8 cellular contexts compared by ENCODE assay signal in the genomic region with DNA sequence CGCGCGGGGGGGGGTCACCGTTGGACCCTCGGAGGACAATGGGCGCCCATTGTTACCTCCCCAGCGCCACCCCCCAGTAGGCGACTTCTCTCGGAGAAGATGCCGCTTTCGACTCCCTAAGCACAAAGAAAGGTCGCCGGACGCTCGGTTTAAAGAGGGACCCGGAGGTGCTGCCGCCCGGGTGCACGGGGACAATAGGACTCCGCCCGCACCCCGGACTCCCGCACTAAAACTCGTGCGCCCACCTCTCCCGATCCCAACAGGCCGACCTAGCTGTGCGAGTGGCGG. TPM values are rescaled to one million over a fixed set of nuclear protein-coding genes. Genes with fewer than 3 reads are reported as not detected.
DNase-seq lines count a peak whose midpoint lies in the region; ATAC-seq, FAIRE-seq and TF ChIP-seq lines count a peak whose summit lies in the region.

No MANE protein-coding gene starts in this region.

- intact Hi-C loops in heart right ventricle (cut with DNase I) = loop anchor here (1.0 to 10.0 kb wide), 15 partner anchors 16 to 257 kb away; no protein-coding TSS in a partner anchor

- H3K36me3 ChIP-seq in WERI-Rb-1 (peaks cover 23% of the 10 kb centered on the region), heart right ventricle (peaks cover 0 to 7% (median 0%) of the 10 kb centered on the region in 9 donors), small intestine (ENCODE audit: control insufficient read depth in 2 of 2, insufficient read depth in 2 of 2, low read length in 2 of 2) (no peaks in the 10 kb centered on the region)

- peaks cover 3 to 66% (median 35%) of the 10 kb centered on the region in 9 donors for H3K4me1 ChIP-seq in heart right ventricle
- H3K4me1 ChIP-seq in small intestine (ENCODE audit: control insufficient read depth in 2 of 2, insufficient read depth in 1 of 2, low read depth in 1 of 2, low read length in 1 of 2) = no peaks in the 10 kb centered on the region

- TF ChIP-seq CTCF in WERI-Rb-1 (IDR thresholded peaks at IDR 0.05; ENCODE audit: low read depth, low read length) (no peak), heart right ventricle (IDR thresholded peaks at IDR 0.05) (no peak)

- 0 to 1% methylated on average over 21 to 29 of the region's 29 CpGs for WGBS in heart right ventricle, 2 donors
- WGBS in small intestine, 3 donors = 0 to 1% (median 1%) methylated on average over 25 to 29 of the region's 29 CpGs

- H3K4me3 ChIP-seq in WERI-Rb-1 (ENCODE audit: low read depth, low read length) (peak overlapping the region; percentile 85), heart right ventricle (peak overlapping the region; percentile 78 to 99 (median 95)), small intestine (ENCODE audit: low read depth in 1 of 2, low read length in 2 of 2) (peak overlapping the region; percentile 61 to 84)

- H3K27ac ChIP-seq in WERI-Rb-1 (peak overlapping the region; percentile 99), heart right ventricle (peak overlapping the region; percentile 91 to 100 (median 99)), small intestine (ENCODE audit: low read depth in 1 of 2, low read length in 1 of 2) (peak overlapping the region; percentile 12 to 92)

- no peak for FAIRE-seq in small intestine (lab: Jason Lieb, UNC)
- no peak for FAIRE-seq in HTR-8/SVneo (lab: Jason Lieb, UNC)

- peak; percentile 9 for ATAC-seq in GM18517 (IDR thresholded peaks at IDR 0.05; ENCODE audit: unreplicated experiment)
- ATAC-seq in HG02885 (IDR thresholded peaks at IDR 0.05; ENCODE audit: poor library complexity, unreplicated experiment) = peak; percentile 23
- ATAC-seq in heart right ventricle = peak in 1 of 8 donors; percentile 2
- ATAC-seq in GM18511 (IDR thresholded peaks at IDR 0.05; ENCODE audit: unreplicated experiment) = no peak

- DNase-seq in WERI-Rb-1 = no peak
- DNase-seq in heart right ventricle = no peak
- no peak for DNase-seq in small intestine
- no peak for DNase-seq in HTR-8/SVneo (ENCODE audit: insufficient read length, low spot score)
- no peak for DNase-seq in activated CD8-positive, alpha-beta memory T cell treated with anti-CD3 and anti-CD28 coated beads for 24 hours

- no peaks in the 10 kb centered on the region for H3K9me3 ChIP-seq in WERI-Rb-1 (ENCODE audit: severe bottlenecking)
- H3K9me3 ChIP-seq in heart right ventricle = no peaks in the 10 kb centered on the region
- no peaks in the 10 kb centered on the region for H3K9me3 ChIP-seq in small intestine (ENCODE audit: control insufficient read depth, low read depth)

- H3K27me3 ChIP-seq in WERI-Rb-1 (ENCODE audit: insufficient read depth, low read depth, severe bottlenecking) = no peaks in the 10 kb centered on the region
- no peaks in the 10 kb centered on the region for H3K27me3 ChIP-seq in heart right ventricle
- no peaks in the 10 kb centered on the region for H3K27me3 ChIP-seq in small intestine (ENCODE audit: control insufficient read depth in 2 of 2, insufficient read depth in 2 of 2, low read length in 2 of 2)

RNA-seq across cellular contexts. Expression of gene CDC42EP3, which starts 0.3 kb away (rescaled TPM):
- total RNA-seq in heart right ventricle = 100 to 1,000 TPM in 6 of 10 donors, 10 to 100 TPM in 4; 67.3 to 188 (median 143) TPM
- polyA plus RNA-seq in heart right ventricle (10 to 100 TPM; 28.4 to 32.9 TPM), small intestine (10 to 100 TPM in 1 of 3 donors, 1 to 10 TPM in 2; 1.1 to 10.6 (median 3.2) TPM)
